Comparison of ENCODE assay signal across 8 cellular contexts in the genomic region with DNA sequence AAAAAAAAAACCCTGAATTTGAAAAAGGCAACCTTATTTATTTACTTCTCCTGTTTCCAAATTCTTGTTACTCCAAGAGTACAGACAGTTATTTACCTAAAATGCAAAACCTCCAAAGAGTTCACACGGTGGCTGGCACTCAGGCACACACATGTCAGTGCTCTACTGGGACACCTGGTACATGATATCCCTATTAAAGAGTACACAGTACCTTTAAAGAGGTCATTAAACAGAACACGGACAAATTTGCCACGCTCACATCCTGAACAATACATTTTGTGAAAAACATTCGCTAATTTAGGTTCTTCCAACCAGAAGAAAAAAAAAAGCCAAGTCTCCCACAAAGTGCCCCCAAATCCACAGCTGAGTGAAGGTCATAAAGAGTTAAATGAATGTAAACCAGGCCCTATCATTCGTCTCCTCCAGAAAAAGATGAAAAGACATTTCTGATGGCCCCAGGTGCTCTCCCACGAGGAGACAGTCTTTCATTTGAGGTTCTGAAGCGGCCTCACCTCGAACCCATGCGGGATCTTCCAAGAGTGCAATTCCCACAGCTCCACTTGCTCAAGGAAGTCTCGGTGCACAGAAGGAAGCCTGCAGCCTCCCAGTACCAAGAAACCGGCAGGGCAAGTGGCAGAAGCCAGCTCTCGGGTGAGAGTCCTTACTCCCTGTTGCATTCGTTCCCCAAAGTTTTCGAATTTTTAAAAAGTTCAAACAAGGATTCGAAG. TPM values are rescaled to one million over a fixed set of nuclear protein-coding genes. Genes with fewer than 3 reads are reported as not detected.
DNase-seq lines count a peak whose midpoint lies in the region; ATAC-seq and TF ChIP-seq lines count a peak whose summit lies in the region.

No MANE protein-coding gene starts in this region.

- peak in 1 of 7 experiments; percentile 12 for DNase-seq in CD8-positive, alpha-beta T cell
- peak; percentile 22 for DNase-seq in HFFc6
- no peak for DNase-seq in activated T-helper 1 cell treated with anti-CD3 and anti-CD28 coated beads, Interleukin-12 subunit alpha, Interleukin-12 subunit beta, Interleukin-2, Interleukin-4 antibody, amounts not matched to agents 30 ng/mL and 10 ng/mL and 1 ng/mL, durations not matched to agents 14 hours and 24 hours and 36 hours (ENCODE audit: low spot score)
- DNase-seq in glomerular visceral epithelial cell (ENCODE audit: extremely low spot score) = peak; percentile 52
- DNase-seq in sigmoid colon = peak; percentile 74
- no peak for DNase-seq in SHP77 (lab: John Stamatoyannopoulos, UW)
- no peak for DNase-seq in NCI-H1694 (lab: John Stamatoyannopoulos, UW)
- DNase-seq in anterior cingulate cortex (lab: John Stamatoyannopoulos, UW) = no peak

- no peaks in the 10 kb centered on the region for H3K9me3 ChIP-seq in CD8-positive, alpha-beta T cell (ENCODE audit: low read length)
- H3K9me3 ChIP-seq in sigmoid colon = no peaks in the 10 kb centered on the region

- H3K9me3 Mint-ChIP-seq in CD8-positive, alpha-beta T cell = no peaks in the 10 kb centered on the region
- H3K9me3 Mint-ChIP-seq in HFFc6 = no peaks in the 10 kb centered on the region
- H3K9me3 Mint-ChIP-seq in activated T-helper 1 cell treated with anti-CD3 and anti-CD28 coated beads, Interleukin-12 subunit alpha, Interleukin-12 subunit beta, Interleukin-2, Interleukin-4 antibody, amounts not matched to agents 30 ng/mL and 10 ng/mL and 1 ng/mL, durations not matched to agents 14 hours and 24 hours and 36 hours = no peaks in the 10 kb centered on the region

- intact Hi-C loops in CD8-positive, alpha-beta T cell (cut with DNase I, micrococcal nuclease) = loop anchor here in 1 of 2 experiments (2.0 to 5.0 kb wide), 2 partner anchors 22 to 47 kb away; no protein-coding TSS in a partner anchor
- intact Hi-C loops in activated T-helper 1 cell treated with anti-CD3 and anti-CD28 coated beads, Interleukin-12 subunit alpha, Interleukin-12 subunit beta, Interleukin-2, Interleukin-4 antibody, amounts not matched to agents 30 ng/mL and 10 ng/mL and 1 ng/mL, durations not matched to agents 14 hours and 24 hours and 36 hours (cut with micrococcal nuclease) = no loop called here
- intact Hi-C loops in sigmoid colon (cut with DNase I) = loop anchor here (5.0 kb wide), 1 partner anchor 682 kb away; the partner anchor contains the start of gene CYB561

- no peak for TF ChIP-seq CTCF in CD8-positive, alpha-beta T cell (IDR thresholded peaks at IDR 0.05)
- TF ChIP-seq CTCF in HFFc6 (IDR thresholded peaks at IDR 0.05) (no peak), sigmoid colon (IDR thresholded peaks at IDR 0.05) (no peak)

- peaks cover 55% of the 10 kb centered on the region for H3K4me1 Mint-ChIP-seq in CD8-positive, alpha-beta T cell (ENCODE audit: low read depth)
- H3K4me1 Mint-ChIP-seq in HFFc6 (ENCODE audit: low read depth) = peaks cover 52% of the 10 kb centered on the region
- peaks cover 78% of the 10 kb centered on the region for H3K4me1 Mint-ChIP-seq in activated T-helper 1 cell treated with anti-CD3 and anti-CD28 coated beads, Interleukin-12 subunit alpha, Interleukin-12 subunit beta, Interleukin-2, Interleukin-4 antibody, amounts not matched to agents 30 ng/mL and 10 ng/mL and 1 ng/mL, durations not matched to agents 14 hours and 24 hours and 36 hours (ENCODE audit: low read depth)

- POLR2A ChIA-PET in CD8-positive, alpha-beta T cell (lab: Charles Lee) = interaction anchor here (0.6 to 5.7 kb wide), 20 partner anchors 8 to 355 kb away, joined by 3 to 89 read pairs (median 6); partner anchors contain the start of genes CCDC47, DDX42, ICAM2 and PRR29

- H3K4me1 ChIP-seq in CD8-positive, alpha-beta T cell (ENCODE audit: insufficient read depth, low read length) = peaks cover 23% of the 10 kb centered on the region
- H3K4me1 ChIP-seq in sigmoid colon = peaks cover 0 to 32% (median 20%) of the 10 kb centered on the region in 4 donors

- ATAC-seq in CD8-positive, alpha-beta T cell = no peak

- peak in 1 of 2 donors; percentile 12 for TF ChIP-seq POLR2A in sigmoid colon (IDR thresholded peaks at IDR 0.05)

- H3K4me3 Mint-ChIP-seq in CD8-positive, alpha-beta T cell = peak overlapping the region; percentile 89
- H3K4me3 Mint-ChIP-seq in HFFc6 = peak overlapping the region; percentile 91
- peak overlapping the region; percentile 98 for H3K4me3 Mint-ChIP-seq in activated T-helper 1 cell treated with anti-CD3 and anti-CD28 coated beads, Interleukin-12 subunit alpha, Interleukin-12 subunit beta, Interleukin-2, Interleukin-4 antibody, amounts not matched to agents 30 ng/mL and 10 ng/mL and 1 ng/mL, durations not matched to agents 14 hours and 24 hours and 36 hours

- no peaks in the 10 kb centered on the region for H3K27me3 ChIP-seq in CD8-positive, alpha-beta T cell (ENCODE audit: insufficient read depth, low read length)
- H3K27me3 ChIP-seq in sigmoid colon = no peaks in the 10 kb centered on the region

- H3K27ac Mint-ChIP-seq in CD8-positive, alpha-beta T cell = peak overlapping the region; percentile 70
- peak overlapping the region; percentile 77 for H3K27ac Mint-ChIP-seq in HFFc6
- peak overlapping the region; percentile 83 for H3K27ac Mint-ChIP-seq in activated T-helper 1 cell treated with anti-CD3 and anti-CD28 coated beads, Interleukin-12 subunit alpha, Interleukin-12 subunit beta, Interleukin-2, Interleukin-4 antibody, amounts not matched to agents 30 ng/mL and 10 ng/mL and 1 ng/mL, durations not matched to agents 14 hours and 24 hours and 36 hours

- CTCF ChIA-PET in CD8-positive, alpha-beta T cell (lab: Charles Lee) = interaction anchor here (1.0 to 18.2 kb wide), 7 partner anchors 53 to 217 kb away, joined by 3 to 455 read pairs (median 6); partner anchors contain the start of gene GH1

- WGBS in sigmoid colon, 2 donors = 4 to 13% methylated on average over 15 of the region's 15 CpGs

- H3K27me3 Mint-ChIP-seq in CD8-positive, alpha-beta T cell (ENCODE audit: low read depth) = no peaks in the 10 kb centered on the region
- peaks cover 9% of the 10 kb centered on the region; the same call in 1 of the 2 replicates for H3K27me3 Mint-ChIP-seq in HFFc6 (ENCODE audit: insufficient read depth)
- H3K27me3 Mint-ChIP-seq in activated T-helper 1 cell treated with anti-CD3 and anti-CD28 coated beads, Interleukin-12 subunit alpha, Interleukin-12 subunit beta, Interleukin-2, Interleukin-4 antibody, amounts not matched to agents 30 ng/mL and 10 ng/mL and 1 ng/mL, durations not matched to agents 14 hours and 24 hours and 36 hours (ENCODE audit: insufficient read depth) = no peaks in the 10 kb centered on the region

- TF ChIP-seq EP300 in sigmoid colon (IDR thresholded peaks at IDR 0.05) = no peak

- H3K36me3 ChIP-seq in CD8-positive, alpha-beta T cell (ENCODE audit: insufficient read depth, low read length) = no peaks in the 10 kb centered on the region
- no peaks in the 10 kb centered on the region for H3K36me3 ChIP-seq in sigmoid colon

- peak overlapping the region; percentile 71 for H3K27ac ChIP-seq in CD8-positive, alpha-beta T cell (ENCODE audit: low read depth, low read length)
- H3K27ac ChIP-seq in sigmoid colon = peak overlapping the region; percentile 96 to 99 (median 98)

- peaks cover 10% of the 10 kb centered on the region for H3K36me3 Mint-ChIP-seq in CD8-positive, alpha-beta T cell
- peaks cover 8% of the 10 kb centered on the region for H3K36me3 Mint-ChIP-seq in HFFc6 (ENCODE audit: low read depth)
- peaks cover 30% of the 10 kb centered on the region for H3K36me3 Mint-ChIP-seq in activated T-helper 1 cell treated with anti-CD3 and anti-CD28 coated beads, Interleukin-12 subunit alpha, Interleukin-12 subunit beta, Interleukin-2, Interleukin-4 antibody, amounts not matched to agents 30 ng/mL and 10 ng/mL and 1 ng/mL, durations not matched to agents 14 hours and 24 hours and 36 hours (ENCODE audit: low read depth)

- peak overlapping the region; percentile 76 for H3K4me3 ChIP-seq in CD8-positive, alpha-beta T cell (ENCODE audit: low read depth, low read length)
- H3K4me3 ChIP-seq in sigmoid colon = peak overlapping the region; percentile 52 to 92 (median 79)

RNA-seq across cellular contexts. Expression of gene ERN1, which starts 1.0 kb away (rescaled TPM):
- 10 to 100 TPM; 57.1 to 64.0 TPM for total RNA-seq in CD8-positive, alpha-beta T cell
- 10 to 100 TPM in 2 of 6 experiments, 1 to 10 TPM in 4; 6.8 to 12.8 (median 7.9) TPM for total RNA-seq in HFFc6 (2021; fragmentation: NEBNext Ultra II Directional; extraction: Animal tissue kit (Norgen Biotek cat#: 25700))
- 90.0 and 91.6 TPM in 2 replicates for total RNA-seq in activated T-helper 1 cell treated with anti-CD3 and anti-CD28 coated beads, Interleukin-12 subunit alpha, Interleukin-12 subunit beta, Interleukin-2, Interleukin-4 antibody, amounts not matched to agents 30 ng/mL and 10 ng/mL and 1 ng/mL, durations not matched to agents 14 hours and 24 hours and 36 hours
- total RNA-seq in sigmoid colon = 1 to 10 TPM; 7.1 to 9.4 (median 8.2) TPM
- 1 to 10 TPM; 1.2 to 8.3 (median 1.6) TPM for polyA plus RNA-seq in sigmoid colon

Comparison
In these comparisons a context has a peak if more than half of its experiments do, and no peak if none do; other contexts are left out.
1. DNase-seq: peak in HFFc6 (single experiment), glomerular visceral epithelial cell (single experiment) and sigmoid colon (single experiment); none in activated T-helper 1 cell treated with anti-CD3 and anti-CD28 coated beads, Interleukin-12 subunit alpha, Interleukin-12 subunit beta, Interleukin-2, Interleukin-4 antibody, amounts not matched to agents 30 ng/mL and 10 ng/mL and 1 ng/mL, durations not matched to agents 14 hours and 24 hours and 36 hours (single experiment), SHP77 (0 of 2), NCI-H1694 (single experiment) and anterior cingulate cortex (0 of 58).
2. Peak in every context shown above with its lines, with median percentiles within 50 percentile points of each other: H3K27ac Mint-ChIP-seq and H3K4me3 Mint-ChIP-seq.